ENCODE assay signal across 12 cellular contexts in the genomic region with DNA sequence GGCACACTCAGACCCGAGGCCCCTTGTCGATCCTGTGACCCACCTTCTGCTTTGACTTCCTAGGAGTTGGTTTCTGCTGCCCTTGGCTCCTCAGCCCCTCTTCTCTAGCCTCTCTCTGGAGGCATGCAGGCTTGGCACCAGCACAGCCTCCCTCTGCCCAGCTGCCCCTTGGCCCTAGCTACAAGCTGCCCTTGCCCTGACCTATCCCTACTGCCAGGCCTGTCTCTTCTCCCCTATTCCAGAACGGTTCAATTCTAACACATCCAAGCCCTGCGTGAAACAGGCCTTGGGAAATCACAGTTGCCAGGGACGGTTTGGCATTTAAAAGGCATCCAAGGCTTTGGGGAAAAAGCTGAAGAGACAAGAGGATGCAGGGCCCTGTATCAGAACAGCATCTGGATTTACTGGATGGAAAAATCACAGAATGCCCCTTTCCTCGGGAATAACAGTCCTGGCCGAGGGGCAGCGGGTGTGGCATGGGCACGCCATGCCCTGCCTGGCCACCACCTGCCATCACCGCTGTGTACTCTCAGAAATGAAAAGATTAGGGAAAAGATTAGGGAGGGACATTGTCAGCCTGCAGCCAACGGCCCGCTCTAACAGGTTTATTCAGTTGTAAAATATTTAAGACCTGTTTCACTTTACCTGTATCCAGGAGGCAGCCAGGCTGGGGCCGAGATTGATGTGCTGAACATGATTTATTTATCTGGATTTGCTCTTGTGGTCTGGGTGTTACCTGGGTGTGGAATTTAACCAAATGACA. TPM values are rescaled to one million over a fixed set of nuclear protein-coding genes. Genes with fewer than 3 reads are reported as not detected.
DNase-seq lines count a peak whose midpoint lies in the region; ATAC-seq, FAIRE-seq and TF ChIP-seq lines count a peak whose summit lies in the region.
"Had no signal": no experiment of that assay in that cellular context is flagged by ENCODE, and none has a peak within 500 bp of the region (broad histone marks: within the 10 kb centered on the region; RNA-seq: fewer than 3 reads in every experiment).

No MANE protein-coding gene starts in this region.

- H2BK5ac ChIP-seq in H1 (ENCODE audit: low read depth, low read length), result no peak overlapping the region

- H3K4me3 ChIP-seq in H1 (ENCODE audit: extremely low read depth in 1 of 4, insufficient read depth in 2 of 4, low read depth in 3 of 4, low read length in 4 of 4) (no peak overlapping the region), vagina (no peak overlapping the region)

- H3K79me1 ChIP-seq in H1 (ENCODE audit: low read depth, low read length), result no peaks in the 10 kb centered on the region

- H2BK20ac ChIP-seq in H1 (ENCODE audit: low read length), result no peak overlapping the region

- no peak overlapping the region for H4K5ac ChIP-seq in H1 (ENCODE audit: insufficient read length, low read depth, low read length)

- H3K14ac ChIP-seq in H1 (ENCODE audit: insufficient read length), result no peak overlapping the region

- no peaks in the 10 kb centered on the region for H3K36me3 Mint-ChIP-seq in nephron (ENCODE audit: low read depth)

- H3K56ac ChIP-seq in H1 (replicated peaks; ENCODE audit: insufficient read length, low read depth, low read length), result no peak overlapping the region

- no peak overlapping the region for H3K9ac ChIP-seq in H1 (replicated peaks in 1 of 4; ENCODE audit: extremely low read depth in 1 of 4, low read depth in 3 of 4, low read length in 3 of 4)

- TF ChIP-seq CTCF in H1 (IDR thresholded peaks at IDR 0.05; ENCODE audit: control extremely low read depth in 1 of 3, insufficient read depth in 1 of 3, low read depth in 1 of 3, low read length in 3 of 3) (no peak), nephron (IDR thresholded peaks at IDR 0.05; ENCODE audit: unreplicated experiment in 3 of 3) (no peak), vagina (IDR thresholded peaks at IDR 0.05) (no peak)

- H3K79me2 ChIP-seq in H1 (ENCODE audit: control insufficient read depth in 1 of 2, insufficient read depth in 2 of 2, low read length in 2 of 2), result no peaks in the 10 kb centered on the region

- H2BK15ac ChIP-seq in H1 (ENCODE audit: low read length), result peak overlapping the region; percentile 99; the same call in 1 of the 2 replicates

- H2AK5ac ChIP-seq in H1 (ENCODE audit: low read depth, low read length), result peak overlapping the region; percentile 96; the same call in 1 of the 2 replicates

- no peak overlapping the region for H3K4ac ChIP-seq in H1 (replicated peaks; ENCODE audit: insufficient read length, low read depth, low read length)

- H3K9me3 Mint-ChIP-seq in nephron, result no peaks in the 10 kb centered on the region

- H3K23me2 ChIP-seq in H1 (ENCODE audit: low read depth, low read length), result peaks cover 7% of the 10 kb centered on the region; the same call in 1 of the 2 replicates

- no peak for TF ChIP-seq RAD21 in H1 (IDR thresholded peaks at IDR 0.05 in 1 of 2, conservative IDR thresholded peaks at IDR 0.05 in 1 of 2; ENCODE audit: low read depth in 2 of 2, low read length in 2 of 2)

- H4K20me1 ChIP-seq in H1 (replicated peaks in 1 of 2; ENCODE audit: control insufficient read depth in 1 of 2, insufficient read depth in 2 of 2, low read length in 2 of 2), result peaks cover 25 to 27% of the 10 kb centered on the region in 2 experiments

- H3K27ac ChIP-seq in H1 (ENCODE audit: low read depth, low read length), result no peak overlapping the region
- H3K27ac ChIP-seq in vagina, result peak overlapping the region; percentile 97

- H3K36me3 ChIP-seq in H1 (ENCODE audit: control insufficient read depth in 2 of 4, insufficient read depth in 4 of 4, low read length in 3 of 4), result no peaks in the 10 kb centered on the region
- H3K36me3 ChIP-seq in vagina, result no peaks in the 10 kb centered on the region

- H3K4me3 Mint-ChIP-seq in nephron, result peak overlapping the region; percentile 64 to 91 (median 83)

- no peak overlapping the region for H4K8ac ChIP-seq in H1 (ENCODE audit: extremely low read depth, insufficient read depth, low read length)

- H3K27me3 ChIP-seq in H1 (replicated peaks in 1 of 4; ENCODE audit: control insufficient read depth in 3 of 4, extremely low read depth in 1 of 4, insufficient read depth in 3 of 4, low read length in 3 of 4), result peaks cover 56 to 93% (median 79%) of the 10 kb centered on the region in 4 experiments
- H3K27me3 ChIP-seq in vagina, result no peaks in the 10 kb centered on the region

- no peak overlapping the region for H4K91ac ChIP-seq in H1 (replicated peaks; ENCODE audit: insufficient read length, low read length)

- POLR2A ChIA-PET in H1 (lab: Charles Lee; ENCODE audit: partially characterized antibody), result interaction anchor here (1.0 to 2.1 kb wide), 2 partner anchors 14 kb away, joined by 3 to 7 read pairs; no protein-coding TSS in a partner anchor

- peak overlapping the region; percentile 51 to 97 (median 77) for H3K27ac Mint-ChIP-seq in nephron

- 85% methylated on average over 13 of the region's 13 CpGs; no CpG with 5 or more reads in 1 of the 2 experiments for WGBS in H1 (ENCODE audit: extremely low coverage in 1 of 2, insufficient coverage in 1 of 2, insufficient read length in 1 of 2, insufficient replicate concordance in 2 of 2, low coverage in 1 of 2, low lambda C conversion rate in 2 of 2, missing lambda C conversion rate in 1 of 2), 2 experiments

- peak overlapping the region; percentile 56; the same call in 1 of the 2 replicates for H2BK12ac ChIP-seq in H1 (ENCODE audit: low read depth, low read length)

- DNase-seq in Right ventricle myocardium superior (peak; percentile 65), cardiac septum (ENCODE audit: low spot score) (no peak), H1 (ENCODE audit: low read depth in 1 of 2, low spot score in 2 of 2) (no peak), vagina (ENCODE audit: extremely low spot score in 2 of 2) (no peak), DMS114 treated with DMSO at 0.1 percent for 48 hours (lab: John Stamatoyannopoulos, UW; ENCODE audit: unreplicated experiment) (no peak), NCI-H2171 treated with DMSO at 0.1 percent for 48 hours (lab: John Stamatoyannopoulos, UW) (no peak), NCI-H1105 treated with DMSO at 0.1 percent for 48 hours (lab: John Stamatoyannopoulos, UW) (no peak)
- DNase-seq: NCI-H526; stimulated activated CD4-positive, alpha-beta T cell treated with anti-CD3 and anti-CD28 coated beads, Interleukin-12 subunit alpha, Interleukin-12 subunit beta, amount 100 ng/mL, for 4 hours had no signal

- H3K4me1 Mint-ChIP-seq in nephron, result peaks cover 79% of the 10 kb centered on the region

- H3K23ac ChIP-seq in H1 (ENCODE audit: insufficient read length), result no peak overlapping the region

- H3K9me3 ChIP-seq in H1 (ENCODE audit: insufficient read depth in 2 of 2, low read depth in 1 of 2, low read length in 1 of 2) (no peaks in the 10 kb centered on the region), vagina (no peaks in the 10 kb centered on the region)

- peak; percentile 26 for ATAC-seq in Right ventricle myocardium superior (ENCODE audit: poor library complexity)
- ATAC-seq: HCT116 had no signal

- FAIRE-seq in H1 (lab: Jason Lieb, UNC), result no peak
- FAIRE-seq: urothelium cell line had no signal

- CTCF ChIA-PET in H1 (lab: Charles Lee; ENCODE audit: partially characterized antibody), result interaction anchor here (1.0 kb wide), 2 partner anchors 15 to 17 kb away, joined by 4 to 6 read pairs; no protein-coding TSS in a partner anchor

- no peak for TF ChIP-seq EP300 in H1 (IDR thresholded peaks at IDR 0.05; ENCODE audit: borderline replicate concordance in 1 of 2, low read depth in 2 of 2, low read length in 2 of 2)

- no peak overlapping the region for H2BK120ac ChIP-seq in H1 (replicated peaks; ENCODE audit: low read depth, low read length)

- no peak overlapping the region for H2AFZ ChIP-seq in H1 (ENCODE audit: low read length)

- intact Hi-C loops in Right ventricle myocardium superior (cut with DNase I), result no loop called here
- intact Hi-C loops in cardiac septum (cut with DNase I), result no loop called here
- intact Hi-C loops in vagina (cut with DNase I), result no loop called here

- no peak overlapping the region for H3K4me2 ChIP-seq in H1 (ENCODE audit: insufficient read depth in 1 of 2, low read depth in 2 of 2, low read length in 2 of 2)

- TF ChIP-seq POLR2A in H1 (IDR thresholded peaks at IDR 0.05; ENCODE audit: control extremely low read depth in 1 of 2, low read depth in 2 of 2, low read length in 2 of 2), result no peak
- TF ChIP-seq POLR2A in vagina (IDR thresholded peaks at IDR 0.05), result no peak

- H3K18ac ChIP-seq in H1 (ENCODE audit: extremely low read depth, low read length), result no peak overlapping the region; the same call in 1 of the 2 replicates

- H3K27me3 Mint-ChIP-seq in nephron (ENCODE audit: low read depth), result peaks cover 4% of the 10 kb centered on the region

- H3K4me1 ChIP-seq in H1 (replicated peaks in 1 of 4; ENCODE audit: control insufficient read depth in 3 of 4, insufficient read depth in 4 of 4, low read length in 3 of 4) (peaks cover 0 to 54% (median 46%) of the 10 kb centered on the region in 4 experiments; a peak in 6 of 7 replicates), vagina (peaks cover 94% of the 10 kb centered on the region)

TF ChIP-seq in H1, 55 proteins besides CTCF, POLR2A, EP300 and RAD21 (continues in another document):
- TF ChIP-seq BACH1 (IDR thresholded peaks at IDR 0.05; ENCODE audit: low read length) (no peak), SAP30 (IDR thresholded peaks at IDR 0.05; ENCODE audit: insufficient read depth, insufficient replicate concordance, low read length) (no peak), CTBP2 (IDR thresholded peaks at IDR 0.05; ENCODE audit: borderline replicate concordance, insufficient read depth, insufficient read length, low read length) (no peak)

RNA-seq across cellular contexts. Expression of gene RAI1, which starts 15.8 kb away (rescaled TPM):
- total RNA-seq in Right ventricle myocardium superior (28.3 TPM), cardiac septum (28.8 TPM), vagina (29.2 TPM)
- 0.80 and 1.2 TPM in 2 replicates for total RNA-seq in H1 (2021; fragmentation: NEBNext Ultra II Directional; extraction: Animal tissue kit (Norgen Biotek cat#: 25700))
- 0.39 and 0.57 TPM in 2 replicates for polyA plus RNA-seq in H1 (2011; rRNA removed)
- 0.45 TPM for polyA plus RNA-seq in H1 (2011; cell fraction: cytosol; rRNA removed)
- 1.5 TPM for polyA plus RNA-seq in H1 (2011; cell fraction: nucleus; rRNA removed)
- 0.89 to 1.6 TPM (median 1.1 TPM) in 4 replicates for polyA plus RNA-seq in H1 (2012, experiment 1 of 2)
- polyA plus RNA-seq in H1 (2012, experiment 2 of 2), result 0.58 TPM
- polyA plus RNA-seq in H1 (2013, experiment 1 of 2), result 0.71 TPM
- 0.57 TPM for polyA plus RNA-seq in H1 (2013, experiment 2 of 2)
- 0.13 and 0.22 TPM in 2 replicates for polyA minus RNA-seq in H1 (2011; rRNA and poly(A)+ RNA removed)
- 0.73 TPM for polyA minus RNA-seq in H1 (2011; cell fraction: cytosol; rRNA and poly(A)+ RNA removed)
- polyA minus RNA-seq in H1 (2011; cell fraction: nucleus; rRNA and poly(A)+ RNA removed), result 1.4 TPM

Comparison
In these comparisons a context has a peak if more than half of its experiments do, and no peak if none do; other contexts are left out.
1. RNA of gene RAI1, which starts 15.8 kb away (total RNA-seq): 29.2 TPM in vagina (single experiment), 28.8 TPM in cardiac septum (single experiment) and 28.3 TPM in Right ventricle myocardium superior (single experiment); 0.80 to 1.2 TPM in H1; every median in the first group is over 10 times any median in the second.